In the genomic region with DNA sequence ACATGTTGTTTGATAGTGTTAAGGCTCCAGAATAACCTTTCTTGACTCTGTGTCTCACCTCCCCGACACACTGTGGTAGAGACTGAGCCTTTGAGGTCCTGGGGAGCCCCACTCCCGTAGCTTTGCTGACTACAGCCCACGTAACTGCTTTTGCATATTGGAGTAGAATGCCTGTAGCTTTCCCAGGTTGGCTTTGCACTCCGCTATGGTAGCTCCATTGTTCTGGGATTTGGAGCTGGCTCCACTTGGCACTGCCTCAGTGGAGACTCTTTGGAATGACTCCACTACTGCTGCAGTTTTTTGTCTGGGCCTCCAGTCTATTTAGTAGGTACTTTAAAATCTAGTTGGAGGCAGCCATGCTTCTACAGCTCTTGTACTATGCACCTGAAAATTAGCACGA, we compare ENCODE assay signal across 32 cellular contexts.
"Had no signal": no experiment of that assay in that cellular context is flagged by ENCODE, and none has a peak within 500 bp of the region (broad histone marks: within the 10 kb centered on the region; RNA-seq: fewer than 3 reads in every experiment).

No MANE protein-coding gene starts in this region.

- H3K27ac Mint-ChIP-seq: activated B cell treated with CpG ODN at 0.5 μM for 24 hours; activated CD8-positive, alpha-beta T cell treated with anti-CD3 and anti-CD28 coated beads for 36 hours; activated naive CD8-positive, alpha-beta T cell; activated T-helper 17 cell treated with anti-CD3 and anti-CD28 coated beads, Interleukin-2, amount 50 U/mL, for 72 hours; dendritic cell treated with granulocyte-macrophage colony-stimulating factor and Interleukin-4, amounts not matched to agents 40 ng/mL and 50 ng/mL, for 4 days; endodermal cell; T-helper 2 cell treated with Interferon-gamma antibody and Interleukin-4, amounts not matched to agents 5 μg/mL and 100 μg/mL, for 36 hours had no signal

- ATAC-seq: activated CD4-positive, CD25-positive, alpha-beta regulatory T cell treated with anti-CD3 and anti-CD28 coated beads, Interleukin-2, amount 50 U/mL, for 24 hours; activated CD8-positive, alpha-beta T cell treated with anti-CD3 and anti-CD28 coated beads for 36 hours; activated T-cell treated with anti-CD3 and anti-CD28 coated beads, Interleukin-2, amount 50 U/mL, for 4 hours; activated T-helper 17 cell treated with anti-CD3 and anti-CD28 coated beads, Interleukin-2, amount 50 U/mL, for 72 hours; esophagus mucosa; heart left ventricle had no signal

- H3K27ac ChIP-seq: brain microvascular endothelial cell, coronary artery, dorsolateral prefrontal cortex, heart left ventricle, WERI-Rb-1 had no signal

- H3K36me3 Mint-ChIP-seq: activated naive CD8-positive, alpha-beta T cell had no signal

- H3K9me3 Mint-ChIP-seq: activated B cell treated with CpG ODN at 0.5 μM for 24 hours; activated CD8-positive, alpha-beta T cell treated with anti-CD3 and anti-CD28 coated beads for 36 hours; activated T-cell treated with anti-CD3 and anti-CD28 coated beads, Interleukin-2, amount 50 U/mL, for 4 hours; activated T-helper 17 cell treated with anti-CD3 and anti-CD28 coated beads, Interleukin-2, amount 50 U/mL, for 72 hours; central memory CD8-positive, alpha-beta T cell; dendritic cell treated with granulocyte-macrophage colony-stimulating factor and Interleukin-4, amounts not matched to agents 40 ng/mL and 50 ng/mL, for 4 days; endodermal cell; T-helper 2 cell treated with Interferon-gamma antibody and Interleukin-4, amounts not matched to agents 5 μg/mL and 100 μg/mL, for 36 hours had no signal

- H3K27me3 ChIP-seq: brain microvascular endothelial cell, dorsolateral prefrontal cortex, heart left ventricle had no signal

- H3K4me3 ChIP-seq: coronary artery, dorsolateral prefrontal cortex, heart left ventricle had no signal

- H3K4me3 Mint-ChIP-seq: activated B cell treated with CpG ODN at 0.5 μM for 24 hours; activated CD8-positive, alpha-beta T cell treated with anti-CD3 and anti-CD28 coated beads for 36 hours; activated naive CD8-positive, alpha-beta T cell; activated T-cell treated with anti-CD3 and anti-CD28 coated beads, Interleukin-2, amount 50 U/mL, for 4 hours; activated T-helper 17 cell treated with anti-CD3 and anti-CD28 coated beads, Interleukin-2, amount 50 U/mL, for 72 hours; central memory CD8-positive, alpha-beta T cell; dendritic cell treated with granulocyte-macrophage colony-stimulating factor and Interleukin-4, amounts not matched to agents 40 ng/mL and 50 ng/mL, for 4 days; endodermal cell; T-helper 2 cell treated with Interferon-gamma antibody and Interleukin-4, amounts not matched to agents 5 μg/mL and 100 μg/mL, for 36 hours had no signal

- DNase-seq: activated B cell treated with CpG ODN at 0.5 μM for 24 hours; activated CD4-positive, alpha-beta T cell treated with anti-CD3 and anti-CD28 coated beads for 48 hours; activated CD4-positive, alpha-beta T cell treated with anti-CD3 and anti-CD28 coated beads, Interleukin-2, amount 50 U/mL, for 1 hour; activated CD4-positive, alpha-beta T cell treated with anti-CD3 and anti-CD28 coated beads, Interleukin-2, amount 50 U/mL, for 48 hours; activated CD8-positive, alpha-beta memory T cell treated with anti-CD3 and anti-CD28 coated beads for 24 hours; activated CD8-positive, alpha-beta T cell treated with anti-CD3 and anti-CD28 coated beads for 36 hours; activated effector memory CD4-positive, alpha-beta T cell treated with Interleukin-2 at 50 U/mL for 16 hours; activated gamma-delta T cell treated with Interleukin-2 at 50 U/mL for 16 hours; activated naive CD4-positive, alpha-beta T cell treated with anti-CD3 and anti-CD28 coated beads, Interleukin-2, amount 50 U/mL, for 16 hours; activated naive CD4-positive, alpha-beta T cell treated with Interleukin-2 at 50 U/mL for 16 hours; activated T-cell treated with anti-CD3 and anti-CD28 coated beads, Interleukin-2, amount 50 U/mL, for 4 hours; amniotic stem cell; brain microvascular endothelial cell; dorsolateral prefrontal cortex; effector memory CD4-positive, alpha-beta T cell; endodermal cell; foreskin fibroblast; glutamatergic neuron; heart left ventricle; T1000; WERI-Rb-1 had no signal

- FAIRE-seq: astrocyte, bronchial epithelial cell, frontal cortex had no signal

- H3K36me3 ChIP-seq: brain microvascular endothelial cell, heart left ventricle, WERI-Rb-1 had no signal

- H3K27me3 Mint-ChIP-seq: activated B cell treated with CpG ODN at 0.5 μM for 24 hours; activated naive CD8-positive, alpha-beta T cell; central memory CD8-positive, alpha-beta T cell; dendritic cell treated with granulocyte-macrophage colony-stimulating factor and Interleukin-4, amounts not matched to agents 40 ng/mL and 50 ng/mL, for 4 days had no signal

- H3K9me3 ChIP-seq: heart left ventricle had no signal
